ENCODE assay signal across 34 cellular contexts in genomic region chr14:104230946-104231345, GRCh38.
"Had no signal": no experiment of that assay in that cellular context is flagged by ENCODE, and none has a peak within 500 bp of the region (broad histone marks: within the 10 kb centered on the region; RNA-seq: fewer than 3 reads in every experiment).

No MANE protein-coding gene starts in this region.

- H3K27ac ChIP-seq: body of pancreas, Peyer's patch, SJSA1 had no signal

- H3K36me3 ChIP-seq: Peyer's patch, SJSA1 had no signal

- H3K9me3 Mint-ChIP-seq: WTC11 had no signal

- H3K4me1 ChIP-seq: SJSA1 had no signal

- ATAC-seq: activated CD4-positive, alpha-beta T cell treated with anti-CD3 and anti-CD28 coated beads for 36 hours; activated CD4-positive, CD25-positive, alpha-beta regulatory T cell treated with anti-CD3 and anti-CD28 coated beads, Interleukin-2, amount 50 U/mL, for 24 hours; activated CD8-positive, alpha-beta memory T cell treated with anti-CD3 and anti-CD28 coated beads, Interleukin-2, amount 10 ng/mL, durations not matched to agents 7 days and 5 days; body of pancreas; PC-3; WTC11 had no signal

- H3K27ac Mint-ChIP-seq: activated CD4-positive, alpha-beta T cell treated with anti-CD3 and anti-CD28 coated beads for 36 hours; activated CD4-positive, alpha-beta T cell treated with anti-CD3 and anti-CD28 coated beads, Interleukin-2, amount 10 ng/mL, durations not matched to agents 7 days and 5 days; activated CD8-positive, alpha-beta memory T cell treated with anti-CD3 and anti-CD28 coated beads, Interleukin-2, amount 10 ng/mL, durations not matched to agents 7 days and 5 days; activated naive CD4-positive, alpha-beta T cell treated with anti-CD3 and anti-CD28 coated beads, Interleukin-2, amount 10 ng/mL, durations not matched to agents 7 days and 5 days; activated naive CD8-positive, alpha-beta T cell; IgD-negative memory B cell; T-helper 1 cell treated with Interleukin-12 subunit alpha and Interleukin-12 subunit beta and Interleukin-4 antibody, amounts not matched to agents 30 μg/mL and 1 μg/mL, for 36 hours; T-helper 2 cell treated with Interferon-gamma antibody and Interleukin-4, amounts not matched to agents 5 μg/mL and 100 μg/mL, for 36 hours; WTC11 had no signal

- H3K4me3 ChIP-seq: body of pancreas, Peyer's patch, SJSA1 had no signal

- H3K27me3 ChIP-seq: body of pancreas, Peyer's patch, SJSA1 had no signal

- DNase-seq: activated CD4-positive, alpha-beta T cell treated with anti-CD3 and anti-CD28 coated beads for 36 hours; activated CD4-positive, alpha-beta T cell treated with anti-CD3 and anti-CD28 coated beads, Interleukin-2, amount 10 ng/mL, durations not matched to agents 7 days and 5 days; activated CD4-positive, alpha-beta T cell treated with anti-CD3 and anti-CD28 coated beads, Interleukin-2, amount 50 U/mL, for 48 hours; activated CD8-positive, alpha-beta memory T cell treated with anti-CD3 and anti-CD28 coated beads for 24 hours; activated CD8-positive, alpha-beta memory T cell treated with anti-CD3 and anti-CD28 coated beads, Interleukin-2, amount 10 ng/mL, durations not matched to agents 7 days and 5 days; activated CD8-positive, alpha-beta memory T cell treated with anti-CD3 and anti-CD28 coated beads, Interleukin-2, amount 50 U/mL, for 48 hours; activated effector memory CD4-positive, alpha-beta T cell treated with Interleukin-2 at 50 U/mL for 16 hours; activated naive CD4-positive, alpha-beta T cell treated with anti-CD3 and anti-CD28 coated beads, Interleukin-2, amount 10 ng/mL, durations not matched to agents 7 days and 5 days; activated T-cell treated with anti-CD3 and anti-CD28 coated beads, Interleukin-2, amount 50 U/mL, for 48 hours; amygdala; Karpas-422; KBM-7; NCI-H1105; NCI-H1417 treated with DMSO at 0.1 percent for 48 hours; NCI-H187 treated with DMSO at 0.1 percent for 48 hours; NCI-H2081; NCI-H226; NCI-H446 treated with DMSO at 0.1 percent for 48 hours; NCI-H524 treated with DMSO at 0.1 percent for 48 hours; NK-92 treated with Interleukin-12 subunit alpha and Interleukin-12 subunit beta, amount 100 ng/mL, for 24 hours; PC-3; RPMI8226; SHP77; SK-N-SH had no signal

- H3K9me3 ChIP-seq: SJSA1, SK-N-SH had no signal

- H3K27me3 Mint-ChIP-seq: activated CD4-positive, alpha-beta T cell treated with anti-CD3 and anti-CD28 coated beads for 36 hours; activated CD4-positive, alpha-beta T cell treated with anti-CD3 and anti-CD28 coated beads, Interleukin-2, amount 10 ng/mL, durations not matched to agents 7 days and 5 days; activated CD8-positive, alpha-beta memory T cell treated with anti-CD3 and anti-CD28 coated beads, Interleukin-2, amount 10 ng/mL, durations not matched to agents 7 days and 5 days; activated naive CD8-positive, alpha-beta T cell; central memory CD8-positive, alpha-beta T cell had no signal

- H3K4me3 Mint-ChIP-seq: activated CD4-positive, alpha-beta T cell treated with anti-CD3 and anti-CD28 coated beads for 36 hours; activated CD4-positive, alpha-beta T cell treated with anti-CD3 and anti-CD28 coated beads, Interleukin-2, amount 10 ng/mL, durations not matched to agents 7 days and 5 days; activated CD8-positive, alpha-beta memory T cell treated with anti-CD3 and anti-CD28 coated beads, Interleukin-2, amount 10 ng/mL, durations not matched to agents 7 days and 5 days; activated naive CD4-positive, alpha-beta T cell treated with anti-CD3 and anti-CD28 coated beads, Interleukin-2, amount 10 ng/mL, durations not matched to agents 7 days and 5 days; activated naive CD8-positive, alpha-beta T cell; central memory CD8-positive, alpha-beta T cell; T-helper 1 cell treated with Interleukin-12 subunit alpha and Interleukin-12 subunit beta and Interleukin-4 antibody, amounts not matched to agents 30 μg/mL and 1 μg/mL, for 36 hours; T-helper 2 cell treated with Interferon-gamma antibody and Interleukin-4, amounts not matched to agents 5 μg/mL and 100 μg/mL, for 36 hours; WTC11 had no signal

- H3K36me3 Mint-ChIP-seq: IgD-negative memory B cell had no signal
